In genomic region chr3:48614044-48614443, GRCh38 we compare ENCODE assay signal across 11 cellular contexts. TPM values are rescaled to one million over a fixed set of nuclear protein-coding genes. Genes with fewer than 3 reads are reported as not detected.
DNase-seq lines count a peak whose midpoint lies in the region; ATAC-seq, FAIRE-seq and TF ChIP-seq lines count a peak whose summit lies in the region.
"Had no signal": no experiment of that assay in that cellular context is flagged by ENCODE, and none has a peak within 500 bp of the region (broad histone marks: within the 10 kb centered on the region; RNA-seq: fewer than 3 reads in every experiment).

No MANE protein-coding gene starts in this region.

- no peak overlapping the region for H3K4me3 ChIP-seq in kidney (ENCODE audit: low read length in 2 of 2)
- H3K4me3 ChIP-seq: BLaER1 had no signal

- CTCF ChIA-PET in activated CD8-positive, alpha-beta memory T cell treated with anti-CD3 and anti-CD28 coated beads, Interleukin-2, amount 10 ng/mL, durations not matched to agents 7 days and 5 days (lab: Charles Lee), result interaction anchor here (0.7 to 5.1 kb wide), 3 partner anchors 21 to 320 kb away, joined by 3 to 35 read pairs (median 3); partner anchors contain the start of gene SLC26A6

- peak overlapping the region; percentile 79 for H3K27ac Mint-ChIP-seq in activated CD8-positive, alpha-beta memory T cell treated with anti-CD3 and anti-CD28 coated beads, Interleukin-2, amount 10 ng/mL, durations not matched to agents 7 days and 5 days

- H3K36me3 Mint-ChIP-seq in activated CD8-positive, alpha-beta memory T cell treated with anti-CD3 and anti-CD28 coated beads, Interleukin-2, amount 10 ng/mL, durations not matched to agents 7 days and 5 days, result peaks cover 17% of the 10 kb centered on the region

- H3K9me3 Mint-ChIP-seq in activated CD8-positive, alpha-beta memory T cell treated with anti-CD3 and anti-CD28 coated beads, Interleukin-2, amount 10 ng/mL, durations not matched to agents 7 days and 5 days (ENCODE audit: low read depth), result no peaks in the 10 kb centered on the region

- no peak for DNase-seq in activated CD8-positive, alpha-beta memory T cell treated with anti-CD3 and anti-CD28 coated beads, Interleukin-2, amount 10 ng/mL, durations not matched to agents 7 days and 5 days
- DNase-seq in activated CD8-positive, alpha-beta memory T cell treated with anti-CD3 and anti-CD28 coated beads, Interleukin-2, amount 50 U/mL, for 48 hours, result no peak
- DNase-seq in RKO (ENCODE audit: low spot score) (peak; percentile 40), dedifferentiated amniotic fluid mesenchymal stem cell (ENCODE audit: extremely low spot score) (peak; percentile 26), Ammon's horn (ENCODE audit: low spot score) (no peak), kidney (no peak), D721Med (ENCODE audit: insufficient read length, low spot score) (no peak)
- peak; percentile 28 for DNase-seq in stimulated activated naive CD8-positive, alpha-beta T cell treated with anti-CD3 and anti-CD28 coated beads, Interleukin-15, Interleukin-2, amounts not matched to agents 100 U/mL and 50 U/mL, for 24 hours
- DNase-seq: NCI-H446; stimulated activated CD4-positive, alpha-beta T cell treated with anti-CD3 and anti-CD28 coated beads, Interleukin-4, amount 100 ng/mL, for 4 hours had no signal

- H3K4me1 Mint-ChIP-seq in activated CD8-positive, alpha-beta memory T cell treated with anti-CD3 and anti-CD28 coated beads, Interleukin-2, amount 10 ng/mL, durations not matched to agents 7 days and 5 days, result peaks cover 20% of the 10 kb centered on the region

- H3K27me3 Mint-ChIP-seq in activated CD8-positive, alpha-beta memory T cell treated with anti-CD3 and anti-CD28 coated beads, Interleukin-2, amount 10 ng/mL, durations not matched to agents 7 days and 5 days, result no peaks in the 10 kb centered on the region

- no peaks in the 10 kb centered on the region for H3K4me1 ChIP-seq in kidney (ENCODE audit: control insufficient read depth in 1 of 2, insufficient read depth in 1 of 2, low read depth in 1 of 2, low read length in 2 of 2)

- H3K4me3 Mint-ChIP-seq in activated CD8-positive, alpha-beta memory T cell treated with anti-CD3 and anti-CD28 coated beads, Interleukin-2, amount 10 ng/mL, durations not matched to agents 7 days and 5 days, result no peak overlapping the region

- no peak overlapping the region for H3K9ac ChIP-seq in kidney (ENCODE audit: low read length in 2 of 2)
- H3K9ac ChIP-seq: BLaER1 had no signal

- FAIRE-seq in kidney (lab: Jason Lieb, UNC), result no peak
- FAIRE-seq in D721Med (lab: Jason Lieb, UNC), result no peak

- peaks cover 0 to 8% of the 10 kb centered on the region in 2 donors for H3K9me3 ChIP-seq in kidney (ENCODE audit: control insufficient read depth in 1 of 2, low read length in 2 of 2)

- no peak for ATAC-seq in activated CD8-positive, alpha-beta memory T cell treated with anti-CD3 and anti-CD28 coated beads, Interleukin-2, amount 10 ng/mL, durations not matched to agents 7 days and 5 days
- ATAC-seq in stimulated activated naive CD8-positive, alpha-beta T cell treated with anti-CD3 and anti-CD28 coated beads, Interleukin-15, Interleukin-2, amounts not matched to agents 100 U/mL and 50 U/mL, for 24 hours, result peak; percentile 63

- no peak overlapping the region for H3K27ac ChIP-seq in kidney (ENCODE audit: low read depth in 2 of 2, low read length in 2 of 2)
- H3K27ac ChIP-seq: BLaER1 had no signal

- intact Hi-C loops in kidney (cut with DNase I), result no loop called here

- H3K36me3 ChIP-seq in kidney (ENCODE audit: control insufficient read depth in 1 of 2, insufficient read depth in 2 of 2, low read length in 2 of 2), result no peaks in the 10 kb centered on the region

- TF ChIP-seq CTCF in kidney (IDR thresholded peaks at IDR 0.05; ENCODE audit: borderline replicate concordance, extremely low read depth, insufficient read depth), result no peak
- no peak for TF ChIP-seq CTCF in D721Med (IDR thresholded peaks at IDR 0.05; ENCODE audit: insufficient read depth, missing control alignments)

RNA-seq across cellular contexts. Expression of gene UQCRC1, which starts 4.6 kb away (rescaled TPM):
- 100 to 1,000 TPM; 201 to 220 TPM for total RNA-seq in activated CD8-positive, alpha-beta memory T cell treated with anti-CD3 and anti-CD28 coated beads, Interleukin-2, amount 10 ng/mL, durations not matched to agents 7 days and 5 days
- 207 TPM for total RNA-seq in kidney
- polyA plus RNA-seq in kidney (ENCODE audit: insufficient read depth, low read depth, low replicate concordance), result 584 TPM

RNA-seq across cellular contexts. Expression of gene TMEM89, which starts 7.5 kb away (rescaled TPM):
- total RNA-seq in activated CD8-positive, alpha-beta memory T cell treated with anti-CD3 and anti-CD28 coated beads, Interleukin-2, amount 10 ng/mL, durations not matched to agents 7 days and 5 days, result under 1 TPM in 1 of 2 experiments, not detected in 1; 0.73 TPM
- total RNA-seq in kidney, result not detected
- not detected for polyA plus RNA-seq in kidney (ENCODE audit: insufficient read depth, low read depth, low replicate concordance)

RNA-seq across cellular contexts. Expression of gene COL7A1, which starts 18.9 kb away (rescaled TPM):
- total RNA-seq in activated CD8-positive, alpha-beta memory T cell treated with anti-CD3 and anti-CD28 coated beads, Interleukin-2, amount 10 ng/mL, durations not matched to agents 7 days and 5 days, result 1 to 10 TPM; 1.1 TPM
- total RNA-seq in kidney, result 13.1 TPM
- 14.4 TPM for polyA plus RNA-seq in kidney (ENCODE audit: insufficient read depth, low read depth, low replicate concordance)

RNA-seq across cellular contexts. Expression of gene SLC26A6, which starts 21.2 kb away (rescaled TPM):
- 10 to 100 TPM; 44.9 to 59.0 TPM for total RNA-seq in activated CD8-positive, alpha-beta memory T cell treated with anti-CD3 and anti-CD28 coated beads, Interleukin-2, amount 10 ng/mL, durations not matched to agents 7 days and 5 days
- total RNA-seq in kidney, result 15.4 TPM
- polyA plus RNA-seq in kidney (ENCODE audit: insufficient read depth, low read depth, low replicate concordance), result 20.6 TPM

RNA-seq across cellular contexts. Expression of gene CELSR3, which starts 48.6 kb away (rescaled TPM):
- total RNA-seq in activated CD8-positive, alpha-beta memory T cell treated with anti-CD3 and anti-CD28 coated beads, Interleukin-2, amount 10 ng/mL, durations not matched to agents 7 days and 5 days, result 10 to 100 TPM; 20.9 to 24.0 TPM
- 2.0 TPM for total RNA-seq in kidney
- polyA plus RNA-seq in kidney (ENCODE audit: insufficient read depth, low read depth, low replicate concordance), result 0.17 TPM

Comparison
In these comparisons a context has a peak if more than half of its experiments do, and no peak if none do; other contexts are left out.
1. DNase-seq: peak in RKO (single experiment), dedifferentiated amniotic fluid mesenchymal stem cell (single experiment) and stimulated activated naive CD8-positive, alpha-beta T cell treated with anti-CD3 and anti-CD28 coated beads, Interleukin-15, Interleukin-2, amounts not matched to agents 100 U/mL and 50 U/mL, for 24 hours (single experiment); none in activated CD8-positive, alpha-beta memory T cell treated with anti-CD3 and anti-CD28 coated beads, Interleukin-2, amount 10 ng/mL, durations not matched to agents 7 days and 5 days (single experiment), activated CD8-positive, alpha-beta memory T cell treated with anti-CD3 and anti-CD28 coated beads, Interleukin-2, amount 50 U/mL, for 48 hours (single experiment), Ammon's horn (single experiment), kidney (single experiment) and D721Med (single experiment).